1 cellular context compared by ENCODE assay signal in genomic region chr19:11639602-11640471, GRCh38.
TF ChIP-seq lines count a peak whose summit lies in the region.

No MANE protein-coding gene starts in this region.

TF ChIP-seq in GM12878, 131 proteins besides CTCF, POLR2A, EP300 and RAD21 (continued from another document):
- TF ChIP-seq PKNOX1 (IDR thresholded peaks at IDR 0.05) (peak; percentile 97), TAF1 (IDR thresholded peaks at IDR 0.05; ENCODE audit: borderline replicate concordance, low read depth, low read length) (peak; percentile 29; the same call in 1 of the 2 replicates), SP1 (IDR thresholded peaks at IDR 0.05; ENCODE audit: low read depth, low read length) (peak; percentile 89), HSF1 (IDR thresholded peaks at IDR 0.05; ENCODE audit: low read depth, low read length) (no peak)
